In the genomic region with DNA sequence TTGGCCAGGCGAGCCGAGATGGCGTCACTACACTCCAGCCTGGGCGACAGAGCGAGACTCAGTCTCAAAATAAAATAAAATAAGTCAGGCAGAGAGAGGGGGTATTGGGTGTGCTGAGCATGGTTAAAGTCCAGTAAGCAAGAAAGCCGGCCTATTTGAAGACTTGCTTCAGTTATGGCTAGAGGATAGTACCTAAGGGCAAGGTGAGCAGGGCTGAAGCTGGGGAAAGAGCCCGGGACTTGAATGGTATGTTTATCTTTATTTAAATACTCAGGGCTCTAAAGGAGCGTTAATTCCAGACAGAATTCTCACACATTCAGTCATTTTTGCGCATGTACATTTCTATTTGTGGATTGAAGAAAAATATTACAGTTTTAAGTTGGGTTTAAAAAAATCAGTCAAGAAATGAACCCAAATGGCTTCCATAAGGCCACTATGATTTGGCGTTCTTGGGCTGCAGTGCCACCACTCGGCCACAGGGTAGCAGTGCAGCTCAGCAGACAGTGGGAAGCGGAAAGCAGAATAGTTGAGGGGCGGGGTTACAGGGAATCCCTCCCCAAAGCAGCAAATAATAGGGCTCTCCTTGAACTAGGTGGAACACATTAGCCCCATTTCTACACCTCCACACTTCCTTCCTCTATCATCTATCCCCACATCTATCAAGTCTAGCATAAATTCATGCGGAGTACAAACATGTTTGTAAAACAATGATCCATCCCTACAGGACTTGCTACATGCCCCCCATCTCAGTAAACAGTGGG, we compare ENCODE assay signal across 1 cellular context.
TF ChIP-seq lines count a peak whose summit lies in the region.

No MANE protein-coding gene starts in this region.

TF ChIP-seq in H1, 55 proteins besides CTCF, POLR2A, EP300 and RAD21:
- TF ChIP-seq YY1 (IDR thresholded peaks at IDR 0.05; ENCODE audit: low read depth, low read length) (peak; percentile 76; the same call in 1 of the 2 replicates), CHD2 (IDR thresholded peaks at IDR 0.05; ENCODE audit: low read length) (no peak), SP1 (IDR thresholded peaks at IDR 0.05; ENCODE audit: low read depth, low read length) (0 out of 2 replicates have a peak, but pooled peaks have one; percentile 42)
